Comparison of ENCODE assay signal across 23 cellular contexts in genomic region chr5:61252643-61252925, GRCh38.
"Had no signal": no experiment of that assay in that cellular context is flagged by ENCODE, and none has a peak within 500 bp of the region (broad histone marks: within the 10 kb centered on the region; RNA-seq: fewer than 3 reads in every experiment).

No MANE protein-coding gene starts in this region.

- DNase-seq: activated CD4-positive, alpha-beta memory T cell treated with anti-CD3 and anti-CD28 coated beads, Interleukin-2, amount 10 ng/mL, durations not matched to agents 7 days and 5 days; activated CD4-positive, alpha-beta T cell treated with anti-CD3 and anti-CD28 coated beads for 1 hour; activated CD4-positive, alpha-beta T cell treated with anti-CD3 and anti-CD28 coated beads for 4 hours; activated CD4-positive, alpha-beta T cell treated with anti-CD3 and anti-CD28 coated beads, Interleukin-2, amount 10 ng/mL, durations not matched to agents 7 days and 5 days; activated CD4-positive, alpha-beta T cell treated with anti-CD3 and anti-CD28 coated beads, Interleukin-2, amount 50 U/mL, for 4 hours; activated CD8-positive, alpha-beta memory T cell treated with anti-CD3 and anti-CD28 coated beads, Interleukin-2, amount 50 U/mL, for 48 hours; activated gamma-delta T cell; activated naive CD4-positive, alpha-beta T cell; activated naive CD4-positive, alpha-beta T cell treated with anti-CD3 and anti-CD28 coated beads, Interleukin-2, amount 10 ng/mL, durations not matched to agents 7 days and 5 days; activated naive CD8-positive, alpha-beta T cell treated with anti-CD3 and anti-CD28 coated beads, Interleukin-2, amount 10 ng/mL, durations not matched to agents 7 days and 5 days; activated T-cell treated with anti-CD3 and anti-CD28 coated beads for 4 hours; activated T-cell treated with anti-CD3 and anti-CD28 coated beads, Interleukin-2, amount 50 U/mL, for 24 hours; activated T-cell treated with anti-CD3 and anti-CD28 coated beads, Interleukin-2, amount 50 U/mL, for 72 hours; brain microvascular endothelial cell; dorsolateral prefrontal cortex; effector memory CD4-positive, alpha-beta T cell; endodermal cell; foreskin fibroblast; head of caudate nucleus; T-helper 1 cell; T-helper 17 cell had no signal

- H3K4me1 ChIP-seq: ascending aorta had no signal

- H3K27ac ChIP-seq: ascending aorta, brain microvascular endothelial cell, coronary artery, dorsolateral prefrontal cortex had no signal

- H3K36me3 ChIP-seq: ascending aorta, brain microvascular endothelial cell had no signal

- H3K27me3 ChIP-seq: ascending aorta, brain microvascular endothelial cell, dorsolateral prefrontal cortex had no signal

- H3K4me3 ChIP-seq: ascending aorta, coronary artery, dorsolateral prefrontal cortex had no signal
